Comparison of ENCODE assay signal across 9 cellular contexts in the genomic region with DNA sequence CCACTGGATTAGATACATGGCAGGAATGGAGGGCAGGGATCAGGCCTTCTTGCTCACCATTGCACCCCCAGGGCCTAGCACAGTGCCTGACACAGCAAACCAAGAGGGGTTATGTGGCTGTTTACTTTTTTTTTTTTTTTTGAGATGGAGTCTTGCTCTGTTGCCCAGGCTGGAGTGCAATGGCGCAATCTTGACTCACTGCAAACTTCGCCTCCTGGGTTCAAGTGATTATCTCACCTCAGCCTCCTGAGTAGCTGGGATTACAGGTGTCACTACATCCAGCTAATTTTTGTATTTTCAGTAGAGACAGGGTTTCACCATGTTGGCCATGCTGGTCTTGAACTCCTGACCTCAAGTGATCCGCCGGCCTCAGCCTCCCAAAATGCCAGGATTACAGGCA. TPM values are rescaled to one million over a fixed set of nuclear protein-coding genes. Genes with fewer than 3 reads are reported as not detected.
"Had no signal": no experiment of that assay in that cellular context is flagged by ENCODE, and none has a peak within 500 bp of the region (broad histone marks: within the 10 kb centered on the region; RNA-seq: fewer than 3 reads in every experiment).

No MANE protein-coding gene starts in this region.

RNA-seq across cellular contexts. Expression of gene NKX1-2, which starts 14.2 kb away (rescaled TPM):
- total RNA-seq: activated CD4-positive, alpha-beta T cell treated with anti-CD3 and anti-CD28 coated beads, Interleukin-2, amount 10 ng/mL, durations not matched to agents 24 days and 14 days; activated CD8-positive, alpha-beta memory T cell treated with anti-CD3 and anti-CD28 coated beads for 36 hours; activated CD8-positive, alpha-beta T cell treated with anti-CD3 and anti-CD28 coated beads for 36 hours; activated naive CD8-positive, alpha-beta T cell treated with anti-CD3 and anti-CD28 coated beads for 36 hours; activated T-cell treated with anti-CD3 and anti-CD28 coated beads, Interleukin-2, amount 50 U/mL, for 72 hours; activated T-helper 17 cell treated with anti-CD3 and anti-CD28 coated beads, Interleukin-2, amount 50 U/mL, for 72 hours; aorta; T-helper 1 cell treated with Interleukin-12 subunit alpha and Interleukin-12 subunit beta and Interleukin-4 antibody, amounts not matched to agents 30 ng/mL and 1 ng/mL, for 36 hours; T-helper 2 cell treated with Interferon-gamma antibody and Interleukin-4, amounts not matched to agents 100 ng/mL and 5 ng/mL, for 36 hours had no signal
- polyA plus RNA-seq: aorta had no signal
